Comparison of ENCODE assay signal across 24 cellular contexts in genomic region chr11:121129362-121130340, GRCh38.
"Had no signal": no experiment of that assay in that cellular context is flagged by ENCODE, and none has a peak within 500 bp of the region (broad histone marks: within the 10 kb centered on the region; RNA-seq: fewer than 3 reads in every experiment).

No MANE protein-coding gene starts in this region.

- H3K27ac Mint-ChIP-seq: dendritic cell treated with granulocyte-macrophage colony-stimulating factor and Interleukin-4, amounts not matched to agents 40 ng/mL and 50 ng/mL, for 4 days; effector memory CD8-positive, alpha-beta T cell; naive B cell; nephron; progenitor cell of endocrine pancreas; stimulated activated memory B cell treated with anti-CD40 and anti-IgM and Interleukin-4, amounts not matched to agents 10 μg/mL and 1 μg/mL and 100 μg/mL, for 72 hours; stimulated activated naive CD8-positive, alpha-beta T cell treated with anti-CD3 and anti-CD28 coated beads, Interleukin-15, Interleukin-2, amounts not matched to agents 100 ng/mL and 50 ng/mL, for 24 hours had no signal

- H3K36me3 Mint-ChIP-seq: naive B cell; stimulated activated memory B cell treated with anti-CD40 and anti-IgM and Interleukin-4, amounts not matched to agents 10 μg/mL and 1 μg/mL and 100 μg/mL, for 72 hours had no signal

- H3K4me1 Mint-ChIP-seq: naive B cell; stimulated activated memory B cell treated with anti-CD40 and anti-IgM and Interleukin-4, amounts not matched to agents 10 μg/mL and 1 μg/mL and 100 μg/mL, for 72 hours had no signal

- H3K27ac ChIP-seq: epithelial cell of prostate, esophagus squamous epithelium, gastroesophageal sphincter, left lung, pancreas, spleen, tibial nerve had no signal

- H3K27me3 Mint-ChIP-seq: progenitor cell of endocrine pancreas; stimulated activated naive CD8-positive, alpha-beta T cell treated with anti-CD3 and anti-CD28 coated beads, Interleukin-15, Interleukin-2, amounts not matched to agents 100 ng/mL and 50 ng/mL, for 24 hours had no signal

- H3K4me3 Mint-ChIP-seq: dendritic cell treated with granulocyte-macrophage colony-stimulating factor and Interleukin-4, amounts not matched to agents 40 ng/mL and 50 ng/mL, for 4 days; effector memory CD8-positive, alpha-beta T cell; naive B cell; nephron; stimulated activated memory B cell treated with anti-CD40 and anti-IgM and Interleukin-4, amounts not matched to agents 10 μg/mL and 1 μg/mL and 100 μg/mL, for 72 hours; stimulated activated naive CD8-positive, alpha-beta T cell treated with anti-CD3 and anti-CD28 coated beads, Interleukin-15, Interleukin-2, amounts not matched to agents 100 ng/mL and 50 ng/mL, for 24 hours had no signal

- H3K27me3 ChIP-seq: esophagus squamous epithelium, gastroesophageal sphincter, left lung, pancreas, spleen, tibial nerve had no signal

- DNase-seq: effector memory CD8-positive, alpha-beta T cell; esophagus squamous epithelium; foreskin fibroblast; glutamatergic neuron; islet precursor cell; left lung; mesenchymal stem cell; naive B cell; occipital lobe; pancreas; spleen; stimulated activated CD4-positive, alpha-beta T cell treated with anti-CD3 and anti-CD28 coated beads, Interleukin-15, amount 100 ng/mL, for 24 hours; stimulated activated CD4-positive, alpha-beta T cell treated with anti-CD3 and anti-CD28 coated beads, Interleukin-1b, Interleukin-23, amount 100 ng/mL, for 48 hours; stimulated activated CD4-positive, alpha-beta T cell treated with anti-CD3 and anti-CD28 coated beads, Interleukin-4, amount 100 ng/mL, for 24 hours had no signal

- H3K36me3 ChIP-seq: esophagus squamous epithelium, left lung, pancreas, spleen had no signal

- H3K4me1 ChIP-seq: esophagus squamous epithelium, gastroesophageal sphincter, left lung, pancreas, spleen, tibial nerve had no signal

- H3K9me3 Mint-ChIP-seq: dendritic cell treated with granulocyte-macrophage colony-stimulating factor and Interleukin-4, amounts not matched to agents 40 ng/mL and 50 ng/mL, for 4 days; effector memory CD8-positive, alpha-beta T cell; naive B cell; nephron; stimulated activated memory B cell treated with anti-CD40 and anti-IgM and Interleukin-4, amounts not matched to agents 10 μg/mL and 1 μg/mL and 100 μg/mL, for 72 hours; stimulated activated naive CD8-positive, alpha-beta T cell treated with anti-CD3 and anti-CD28 coated beads, Interleukin-15, Interleukin-2, amounts not matched to agents 100 ng/mL and 50 ng/mL, for 24 hours had no signal

- H3K4me3 ChIP-seq: esophagus squamous epithelium, gastroesophageal sphincter, left lung, lung, pancreas, spleen, tibial nerve had no signal

- H3K9me3 ChIP-seq: esophagus squamous epithelium, gastroesophageal sphincter, left lung, pancreas, spleen, tibial nerve had no signal

- ATAC-seq: effector memory CD8-positive, alpha-beta T cell; gastroesophageal sphincter; left lung; pancreas; sciatic nerve; stimulated activated memory B cell treated with anti-CD40 and anti-IgM and Interleukin-4, amounts not matched to agents 10 μg/mL and 1 μg/mL and 100 μg/mL, for 72 hours had no signal
